ENCODE assay signal across 2 cellular contexts in the genomic region with DNA sequence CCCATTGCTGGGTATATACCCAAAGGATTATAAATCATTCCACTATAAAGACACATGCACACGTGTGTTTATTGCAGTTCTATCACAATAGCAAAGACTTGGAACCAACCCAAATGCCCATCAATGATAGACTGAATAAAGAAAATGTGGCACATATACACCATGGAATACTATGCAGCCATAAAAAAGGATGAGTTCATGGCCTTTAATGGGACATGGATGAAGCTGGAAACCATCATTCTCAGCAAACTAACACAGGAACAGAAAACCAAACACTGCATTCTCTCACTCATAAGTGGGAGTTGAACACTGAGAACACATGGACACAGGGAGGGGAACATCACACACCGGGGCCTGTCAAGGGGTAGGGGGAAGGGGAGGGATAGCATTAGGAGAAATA. TPM values are rescaled to one million over a fixed set of nuclear protein-coding genes. Genes with fewer than 3 reads are reported as not detected.
DNase-seq lines count a peak whose midpoint lies in the region; ATAC-seq, FAIRE-seq and TF ChIP-seq lines count a peak whose summit lies in the region.
"Not testable (repeated sequence)": the region's sequence is repeated elsewhere in the genome, so short reads cannot be mapped to it uniquely, and the experiment has no call there.

No MANE protein-coding gene starts in this region.

- intact Hi-C loops in K562 (cut with micrococcal nuclease): not testable (repeated sequence)

- not testable (repeated sequence) for FAIRE-seq in K562 (lab: Jason Lieb, UNC)

- not testable (repeated sequence) for H4K20me1 ChIP-seq in K562 (replicated peaks; ENCODE audit: control insufficient read depth, insufficient read depth, low read length)

- H3K4me3 ChIP-seq in HEK293 (ENCODE audit: low read depth, low read length); K562: not testable (repeated sequence)

- not testable (repeated sequence) for H3K79me2 ChIP-seq in K562 (ENCODE audit: control insufficient read depth, insufficient read depth, low read length)

- TF ChIP-seq CTCF in HEK293 (tag by site-specific recombination; IDR thresholded peaks at IDR 0.05); K562 (IDR thresholded peaks at IDR 0.05 in 2 of 3, conservative IDR thresholded peaks at IDR 0.05 in 1 of 3; ENCODE audit: insufficient read depth in 2 of 3, low read depth in 1 of 3, low read length in 3 of 3): not testable (repeated sequence)

- H3K9me1 ChIP-seq in K562 (ENCODE audit: control insufficient read depth, insufficient read depth, low read length): not testable (repeated sequence)

- not testable (repeated sequence) for H3K27me3 ChIP-seq in K562 (ENCODE audit: control insufficient read depth in 2 of 2, insufficient read depth in 2 of 2, low read length in 2 of 2)

- not testable (repeated sequence) for BruUV-seq in K562 (replicated peaks; lab: Mats Ljungman, UMichigan)

- not testable (repeated sequence) for TF ChIP-seq POLR2A in K562 (conservative IDR thresholded peaks at IDR 0.05)

- not testable (repeated sequence) for H3K36me3 ChIP-seq in HEK293 (ENCODE audit: control insufficient read depth in 2 of 2, insufficient read depth in 1 of 2, low read length in 2 of 2); K562 (ENCODE audit: control insufficient read depth, insufficient read depth, low read length)

- in situ Hi-C loops in K562 (cut with MboI): not testable (repeated sequence)

- 0% methylated on average over 1 of the region's 2 CpGs for WGBS in K562 (ENCODE audit: insufficient coverage, low coverage, missing lambda C conversion rate)

- H3K9ac ChIP-seq in K562 (ENCODE audit: insufficient read depth in 1 of 2, low read depth in 2 of 2, low read length in 2 of 2): not testable (repeated sequence)

- ATAC-seq in K562: not testable (repeated sequence)

- CTCF ChIA-PET in HEK293 (lab: Yijun Ruan, JAX); K562 (lab: Yijun Ruan, JAX; ENCODE audit: low intra/inter-chr PET ratio): not testable (repeated sequence)

- TF ChIP-seq EP300 in K562 (IDR thresholded peaks at IDR 0.05; ENCODE audit: low read length): not testable (repeated sequence)

- TF ChIP-seq RAD21 in K562 (CRISPR knock-in tag; conservative IDR thresholded peaks at IDR 0.05 in 1 of 2, IDR thresholded peaks at IDR 0.05 in 1 of 2): not testable (repeated sequence)

- DNase-seq in K562 (ENCODE audit: extremely low read depth in 1 of 4, low spot score in 3 of 4): not testable (repeated sequence)

- H3K27ac ChIP-seq in HEK293 (ENCODE audit: extremely low read depth, low read depth, low read length); K562 (ENCODE audit: extremely low read depth, low read depth, low read length): not testable (repeated sequence)

- POLR2A ChIA-PET in HEK293 (lab: Yijun Ruan, JAX); K562 (lab: Yijun Ruan, JAX): not testable (repeated sequence)

- H3K4me2 ChIP-seq in K562 (ENCODE audit: insufficient read depth, low read length): not testable (repeated sequence)

- not testable (repeated sequence) for H3K9me3 ChIP-seq in HEK293 (ENCODE audit: control insufficient read depth, insufficient read depth, low read depth, low read length); K562 (replicated peaks; ENCODE audit: control insufficient read depth, insufficient read depth, low read depth, low read length)

- H3K4me1 ChIP-seq in HEK293 (ENCODE audit: control insufficient read depth, insufficient read depth, low read length); K562 (replicated peaks in 1 of 2; ENCODE audit: control insufficient read depth in 2 of 2, insufficient read depth in 2 of 2, low read length in 2 of 2): not testable (repeated sequence)

- H2AFZ ChIP-seq in K562 (ENCODE audit: low read depth, low read length): not testable (repeated sequence)

TF ChIP-seq in HEK293, 187 proteins besides CTCF, POLR2A, EP300 and RAD21:
- peak; percentile 86 for TF ChIP-seq ZNF146 (tag by site-specific recombination; IDR thresholded peaks at IDR 0.05)

TF ChIP-seq in K562, 482 proteins besides CTCF, POLR2A, EP300 and RAD21:
- peak; percentile 53 for TF ChIP-seq ZNF146 (CRISPR knock-in tag; IDR thresholded peaks at IDR 0.05; ENCODE audit: unreplicated experiment)
TF ChIP-seq in K562: peak in this region for 1; not testable (repeated sequence) for 481.

RNA-seq across cellular contexts. Expression of a gene that starts 46.7 kb away (rescaled TPM):
- 12.4 and 37.2 TPM in 2 replicates for total RNA-seq in K562 (2011; cell fraction: chromatin; rRNA removed; ENCODE audit: low replicate concordance)
- total RNA-seq in K562 (2011; cell fraction: nucleolus; rRNA removed): 5.7 and 7.8 TPM in 2 replicates
- 20.0 and 41.1 TPM in 2 replicates for total RNA-seq in K562 (2011; cell fraction: nucleoplasm; rRNA removed)
- total RNA-seq in K562 (2014; rRNA removed): 32.6 and 36.0 TPM in 2 replicates
- 47.7 and 54.4 TPM in 2 replicates for total RNA-seq in K562 (2014; rRNA removed; fragmentation: Illumina TruSeq; extraction: Trizol)
- total RNA-seq in K562 (2015; rRNA removed; fragmentation: Illumina TruSeq; extraction: Trizol): 38.9 and 41.8 TPM in 2 replicates
- 57.6 and 62.2 TPM in 2 replicates for total RNA-seq in K562 (2021)
- polyA plus RNA-seq in K562 (2011; rRNA removed): 37.0 and 48.7 TPM in 2 replicates
- 4.7 and 14.3 TPM in 2 replicates for polyA plus RNA-seq in K562 (2011; cell fraction: cytosol; rRNA removed)
- polyA plus RNA-seq in K562 (2011; cell fraction: nucleus; rRNA removed): 14.9 and 22.9 TPM in 2 replicates
- polyA plus RNA-seq in K562 (2012): 36.2 and 36.6 TPM in 2 replicates
- polyA plus RNA-seq in K562 (2014; fragmentation: Illumina TruSeq; extraction: Trizol): 48.1 and 62.2 TPM in 2 replicates
- 10 to 100 TPM; 41.2 to 54.8 TPM for polyA plus RNA-seq in K562 (2014; fragmentation: Nextera tagmentation; extraction: Ambion mirVana)
- polyA plus RNA-seq in K562 (2014; rRNA removed): 33.6 and 42.2 TPM in 2 replicates
- polyA minus RNA-seq in K562 (2011; rRNA and poly(A)+ RNA removed): 68.9 and 86.2 TPM in 2 replicates
- 24.2 and 25.9 TPM in 2 replicates for polyA minus RNA-seq in K562 (2011; cell fraction: cytosol; rRNA and poly(A)+ RNA removed)
- 9.3 and 20.1 TPM in 2 replicates for polyA minus RNA-seq in K562 (2011; cell fraction: nucleus; rRNA and poly(A)+ RNA removed)
